8 cellular contexts compared by ENCODE assay signal in the genomic region with DNA sequence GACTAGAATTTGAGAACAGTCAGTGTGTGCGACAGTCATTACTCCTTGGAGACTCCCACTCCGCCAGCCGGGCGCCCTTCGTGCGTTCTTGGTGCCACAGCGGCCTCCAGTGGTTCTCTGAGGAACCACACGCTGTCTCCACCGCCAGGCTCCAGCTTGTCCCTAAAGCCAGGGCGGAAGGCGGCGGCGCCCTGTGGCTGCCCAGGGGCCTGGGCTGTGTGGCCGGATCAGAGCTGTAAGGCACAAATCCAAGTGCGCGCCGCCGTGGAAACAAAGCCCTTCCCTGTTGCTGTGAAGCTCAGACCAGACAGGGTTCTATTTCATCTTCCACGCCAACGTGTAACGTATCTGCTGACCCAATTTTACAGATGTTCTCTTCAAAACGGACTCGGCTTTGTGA. TPM values are rescaled to one million over a fixed set of nuclear protein-coding genes. Genes with fewer than 3 reads are reported as not detected.
DNase-seq lines count a peak whose midpoint lies in the region; ATAC-seq and TF ChIP-seq lines count a peak whose summit lies in the region.

No MANE protein-coding gene starts in this region.

- peaks cover 0 to 8% (median 4%) of the 10 kb centered on the region in 3 donors for H3K27me3 Mint-ChIP-seq in naive B cell

- DNase-seq in D341Med (ENCODE audit: low spot score): peak; percentile 86
- DNase-seq in HT-29 (ENCODE audit: low spot score): peak; percentile 94
- peak; percentile 66 for DNase-seq in NT2/D1 (ENCODE audit: low read depth, low spot score)
- peak; percentile 84 for DNase-seq in activated CD8-positive, alpha-beta memory T cell treated with anti-CD3 and anti-CD28 coated beads, Interleukin-2, amount 50 U/mL, for 48 hours
- DNase-seq in erythroblast (lab: John Stamatoyannopoulos, UW): peak; percentile 58 to 73
- DNase-seq in naive B cell: peak; percentile 39
- DNase-seq in stimulated activated CD8-positive, alpha-beta memory T cell treated with anti-CD3 and anti-CD28 coated beads, Interleukin-7, amount 100 ng/mL, for 4 hours (ENCODE audit: low read depth in 2 of 2): peak; percentile 19 to 20

- H3K9ac ChIP-seq in NT2/D1 (ENCODE audit: insufficient read length, low read depth): no peak overlapping the region

- H3K27me3 ChIP-seq in NT2/D1 (ENCODE audit: insufficient read depth, insufficient read length): no peaks in the 10 kb centered on the region

- no peaks in the 10 kb centered on the region for H3K4me1 ChIP-seq in NT2/D1 (ENCODE audit: insufficient read depth, insufficient read length)

- no peak overlapping the region for H3K4me3 ChIP-seq in NT2/D1 (ENCODE audit: insufficient read length, low read depth)

- no peaks in the 10 kb centered on the region for H3K36me3 Mint-ChIP-seq in naive B cell

- peaks cover 0 to 4% (median 0%) of the 10 kb centered on the region in 3 donors for H3K4me1 Mint-ChIP-seq in naive B cell

- peak overlapping the region in 1 of 8 donors; percentile 54 for H3K4me3 Mint-ChIP-seq in naive B cell

- H3K27ac Mint-ChIP-seq in naive B cell: no peak overlapping the region

- H3K9me3 Mint-ChIP-seq in naive B cell: peaks cover 0 to 1% (median 0%) of the 10 kb centered on the region in 7 donors

- TF ChIP-seq POLR2A in erythroblast (IDR thresholded peaks at IDR 0.05; ENCODE audit: low read length): no peak

- no peaks in the 10 kb centered on the region for H3K36me3 ChIP-seq in NT2/D1 (ENCODE audit: insufficient read depth, insufficient read length, low read length)

- no peaks in the 10 kb centered on the region for H3K9me3 ChIP-seq in NT2/D1 (ENCODE audit: insufficient read depth, low read length)

- ATAC-seq in GM21390 (IDR thresholded peaks at IDR 0.05; ENCODE audit: unreplicated experiment): peak; percentile 89
- peak; percentile 58 to 63 for ATAC-seq in naive B cell (ENCODE audit: low read depth in 2 of 2)

RNA-seq across cellular contexts. Expression of a gene that starts 34.1 kb away (rescaled TPM):
- 51.1 and 53.2 TPM in 2 replicates for total RNA-seq in HT-29 (2014; rRNA removed; shearing (Covaris generic))
- polyA plus RNA-seq in naive B cell (ENCODE audit: low read depth in 6 of 6): 100 to 1,000 TPM in 1 of 6 donors, 10 to 100 TPM in 5; 71.1 to 106 (median 77.5) TPM

Comparison
In these comparisons a context has a peak if more than half of its experiments do, and no peak if none do; other contexts are left out.
1. DNase-seq: peak in every context shown above with its lines; median percentile 94 in HT-29; 86 in D341Med; 84 in activated CD8-positive, alpha-beta memory T cell treated with anti-CD3 and anti-CD28 coated beads, Interleukin-2, amount 50 U/mL, for 48 hours; 66 in NT2/D1; 66 in erythroblast; 39 in naive B cell; 20 in stimulated activated CD8-positive, alpha-beta memory T cell treated with anti-CD3 and anti-CD28 coated beads, Interleukin-7, amount 100 ng/mL, for 4 hours.